Comparison of ENCODE assay signal across 1 cellular context in the genomic region with DNA sequence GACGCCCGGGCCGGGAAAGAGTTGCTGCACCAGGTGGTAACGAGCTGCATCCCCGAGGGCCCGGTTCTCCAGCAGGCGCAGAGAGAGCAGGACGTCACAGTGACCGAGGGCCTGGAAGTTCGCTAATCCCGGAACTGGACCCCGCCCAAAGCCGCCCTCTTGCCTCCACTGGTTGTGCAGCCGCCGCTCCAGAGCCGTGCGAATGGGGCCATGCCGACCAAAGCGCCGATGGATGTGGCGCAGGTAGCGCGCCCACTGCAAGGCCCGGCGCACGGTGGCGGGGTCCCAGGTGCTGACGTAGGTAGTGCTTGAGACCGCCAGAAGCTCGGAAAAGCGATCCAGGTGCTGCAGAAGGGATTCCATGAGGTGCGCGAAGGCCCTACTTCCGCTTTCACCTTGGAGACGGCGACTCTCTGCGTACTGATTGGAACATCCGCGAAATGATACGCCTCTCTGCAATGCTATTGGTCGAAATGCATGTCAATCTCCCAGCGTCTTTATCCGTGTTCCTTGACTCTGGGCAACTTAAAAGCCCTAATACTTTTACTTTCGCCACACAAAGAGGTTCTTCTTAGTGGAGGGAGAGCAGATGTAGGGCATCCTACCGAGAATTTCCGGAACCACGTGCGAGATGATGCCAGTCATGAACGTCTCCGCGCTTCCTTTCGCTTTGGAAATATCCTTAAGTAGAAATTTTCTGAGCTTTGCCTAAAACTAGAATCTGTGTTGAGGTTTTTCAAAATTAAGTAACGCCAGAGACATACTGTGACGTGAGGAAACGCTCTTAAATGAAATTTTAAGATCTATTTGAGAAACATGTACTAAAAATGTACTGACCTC.
TF ChIP-seq lines count a peak whose summit lies in the region.

A gene with protein sequence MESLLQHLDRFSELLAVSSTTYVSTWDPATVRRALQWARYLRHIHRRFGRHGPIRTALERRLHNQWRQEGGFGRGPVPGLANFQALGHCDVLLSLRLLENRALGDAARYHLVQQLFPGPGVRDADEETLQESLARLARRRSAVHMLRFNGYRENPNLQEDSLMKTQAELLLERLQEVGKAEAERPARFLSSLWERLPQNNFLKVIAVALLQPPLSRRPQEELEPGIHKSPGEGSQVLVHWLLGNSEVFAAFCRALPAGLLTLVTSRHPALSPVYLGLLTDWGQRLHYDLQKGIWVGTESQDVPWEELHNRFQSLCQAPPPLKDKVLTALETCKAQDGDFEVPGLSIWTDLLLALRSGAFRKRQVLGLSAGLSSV (minus strand): TSS at position 376 of the 840 bp plus-strand sequence. CDS start 13 bp downstream, at position 363.

TF ChIP-seq in HepG2, 621 proteins besides CTCF, POLR2A, EP300 and RAD21 (continued from another document and continues in another):
- TF ChIP-seq, protein P1, sequence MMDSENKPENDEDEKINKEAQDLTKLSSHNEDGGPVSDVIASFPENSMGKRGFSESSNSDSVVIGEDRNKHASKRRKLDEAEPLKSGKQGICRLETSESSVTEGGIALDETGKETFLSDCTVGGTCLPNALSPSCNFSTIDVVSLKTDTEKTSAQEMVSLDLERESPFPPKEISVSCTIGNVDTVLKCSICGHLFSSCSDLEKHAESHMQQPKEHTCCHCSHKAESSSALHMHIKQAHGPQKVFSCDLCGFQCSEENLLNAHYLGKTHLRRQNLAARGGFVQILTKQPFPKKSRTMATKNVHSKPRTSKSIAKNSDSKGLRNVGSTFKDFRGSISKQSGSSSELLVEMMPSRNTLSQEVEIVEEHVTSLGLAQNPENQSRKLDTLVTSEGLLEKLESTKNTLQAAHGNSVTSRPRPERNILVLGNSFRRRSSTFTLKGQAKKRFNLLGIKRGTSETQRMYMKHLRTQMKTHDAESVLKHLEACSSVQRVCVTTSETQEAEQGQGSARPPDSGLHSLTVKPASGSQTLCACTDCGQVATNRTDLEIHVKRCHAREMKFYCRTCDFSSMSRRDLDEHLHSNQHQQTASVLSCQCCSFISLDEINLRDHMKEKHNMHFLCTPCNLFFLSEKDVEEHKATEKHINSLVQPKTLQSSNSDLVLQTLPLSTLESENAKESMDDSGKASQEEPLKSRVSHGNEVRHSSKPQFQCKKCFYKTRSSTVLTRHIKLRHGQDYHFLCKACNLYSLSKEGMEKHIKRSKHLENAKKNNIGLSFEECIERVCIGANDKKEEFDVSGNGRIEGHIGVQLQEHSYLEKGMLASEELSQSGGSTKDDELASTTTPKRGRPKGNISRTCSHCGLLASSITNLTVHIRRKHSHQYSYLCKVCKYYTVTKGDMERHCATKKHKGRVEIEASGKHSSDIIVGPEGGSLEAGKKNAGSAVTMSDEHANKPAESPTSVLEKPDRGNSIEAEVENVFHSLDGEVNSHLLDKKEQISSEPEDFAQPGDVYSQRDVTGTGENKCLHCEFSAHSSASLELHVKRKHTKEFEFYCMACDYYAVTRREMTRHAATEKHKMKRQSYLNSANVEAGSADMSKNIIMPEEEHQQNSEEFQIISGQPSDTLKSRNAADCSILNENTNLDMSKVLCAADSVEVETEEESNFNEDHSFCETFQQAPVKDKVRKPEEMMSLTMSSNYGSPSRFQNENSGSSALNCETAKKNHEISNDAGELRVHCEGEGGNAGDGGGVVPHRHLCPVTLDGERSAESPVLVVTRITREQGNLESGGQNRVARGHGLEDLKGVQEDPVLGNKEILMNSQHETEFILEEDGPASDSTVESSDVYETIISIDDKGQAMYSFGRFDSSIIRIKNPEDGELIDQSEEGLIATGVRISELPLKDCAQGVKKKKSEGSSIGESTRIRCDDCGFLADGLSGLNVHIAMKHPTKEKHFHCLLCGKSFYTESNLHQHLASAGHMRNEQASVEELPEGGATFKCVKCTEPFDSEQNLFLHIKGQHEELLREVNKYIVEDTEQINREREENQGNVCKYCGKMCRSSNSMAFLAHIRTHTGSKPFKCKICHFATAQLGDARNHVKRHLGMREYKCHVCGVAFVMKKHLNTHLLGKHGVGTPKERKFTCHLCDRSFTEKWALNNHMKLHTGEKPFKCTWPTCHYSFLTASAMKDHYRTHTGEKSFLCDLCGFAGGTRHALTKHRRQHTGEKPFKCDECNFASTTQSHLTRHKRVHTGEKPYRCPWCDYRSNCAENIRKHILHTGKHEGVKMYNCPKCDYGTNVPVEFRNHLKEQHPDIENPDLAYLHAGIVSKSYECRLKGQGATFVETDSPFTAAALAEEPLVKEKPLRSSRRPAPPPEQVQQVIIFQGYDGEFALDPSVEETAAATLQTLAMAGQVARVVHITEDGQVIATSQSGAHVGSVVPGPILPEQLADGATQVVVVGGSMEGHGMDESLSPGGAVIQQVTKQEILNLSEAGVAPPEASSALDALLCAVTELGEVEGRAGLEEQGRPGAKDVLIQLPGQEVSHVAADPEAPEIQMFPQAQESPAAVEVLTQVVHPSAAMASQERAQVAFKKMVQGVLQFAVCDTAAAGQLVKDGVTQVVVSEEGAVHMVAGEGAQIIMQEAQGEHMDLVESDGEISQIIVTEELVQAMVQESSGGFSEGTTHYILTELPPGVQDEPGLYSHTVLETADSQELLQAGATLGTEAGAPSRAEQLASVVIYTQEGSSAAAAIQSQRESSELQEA (CRISPR knock-in tag; IDR thresholded peaks at IDR 0.05; ENCODE audit: not compliant biosample characterization), result peak; percentile 50
- TF ChIP-seq ZNF780A (CRISPR knock-in tag; IDR thresholded peaks at IDR 0.05), result no peak
- TF ChIP-seq RBM39 (IDR thresholded peaks at IDR 0.05; ENCODE audit: low read depth, low read length, poor library complexity, severe bottlenecking), result peak; percentile 37
- TF ChIP-seq, protein P2, sequence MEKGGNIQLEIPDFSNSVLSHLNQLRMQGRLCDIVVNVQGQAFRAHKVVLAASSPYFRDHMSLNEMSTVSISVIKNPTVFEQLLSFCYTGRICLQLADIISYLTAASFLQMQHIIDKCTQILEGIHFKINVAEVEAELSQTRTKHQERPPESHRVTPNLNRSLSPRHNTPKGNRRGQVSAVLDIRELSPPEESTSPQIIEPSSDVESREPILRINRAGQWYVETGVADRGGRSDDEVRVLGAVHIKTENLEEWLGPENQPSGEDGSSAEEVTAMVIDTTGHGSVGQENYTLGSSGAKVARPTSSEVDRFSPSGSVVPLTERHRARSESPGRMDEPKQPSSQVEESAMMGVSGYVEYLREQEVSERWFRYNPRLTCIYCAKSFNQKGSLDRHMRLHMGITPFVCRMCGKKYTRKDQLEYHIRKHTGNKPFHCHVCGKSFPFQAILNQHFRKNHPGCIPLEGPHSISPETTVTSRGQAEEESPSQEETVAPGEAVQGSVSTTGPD (CRISPR knock-in tag; IDR thresholded peaks at IDR 0.05), result no peak
- TF ChIP-seq HOXD1 (CRISPR knock-in tag; IDR thresholded peaks at IDR 0.05), result no peak
- no peak; the same call in 1 of the 2 replicates for TF ChIP-seq FOXJ3 (CRISPR knock-in tag; IDR thresholded peaks at IDR 0.05; ENCODE audit: borderline replicate concordance)
- TF ChIP-seq ZNF550 (CRISPR knock-in tag; IDR thresholded peaks at IDR 0.05; ENCODE audit: borderline replicate concordance), result no peak
- no peak for TF ChIP-seq AKAP8 (CRISPR knock-in tag; IDR thresholded peaks at IDR 0.05)
- TF ChIP-seq ZNF589 (CRISPR knock-in tag; conservative IDR thresholded peaks at IDR 0.05), result 0 out of 2 replicates have a peak, but pooled peaks have one; percentile 53
- TF ChIP-seq, protein P3, sequence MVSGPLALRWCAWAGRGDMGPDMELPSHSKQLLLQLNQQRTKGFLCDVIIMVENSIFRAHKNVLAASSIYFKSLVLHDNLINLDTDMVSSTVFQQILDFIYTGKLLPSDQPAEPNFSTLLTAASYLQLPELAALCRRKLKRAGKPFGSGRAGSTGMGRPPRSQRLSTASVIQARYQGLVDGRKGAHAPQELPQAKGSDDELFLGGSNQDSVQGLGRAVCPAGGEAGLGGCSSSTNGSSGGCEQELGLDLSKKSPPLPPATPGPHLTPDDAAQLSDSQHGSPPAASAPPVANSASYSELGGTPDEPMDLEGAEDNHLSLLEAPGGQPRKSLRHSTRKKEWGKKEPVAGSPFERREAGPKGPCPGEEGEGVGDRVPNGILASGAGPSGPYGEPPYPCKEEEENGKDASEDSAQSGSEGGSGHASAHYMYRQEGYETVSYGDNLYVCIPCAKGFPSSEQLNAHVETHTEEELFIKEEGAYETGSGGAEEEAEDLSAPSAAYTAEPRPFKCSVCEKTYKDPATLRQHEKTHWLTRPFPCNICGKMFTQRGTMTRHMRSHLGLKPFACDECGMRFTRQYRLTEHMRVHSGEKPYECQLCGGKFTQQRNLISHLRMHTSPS (CRISPR knock-in tag; IDR thresholded peaks at IDR 0.05; ENCODE audit: low read depth), result no peak
- TF ChIP-seq ZNF83 (CRISPR knock-in tag; IDR thresholded peaks at IDR 0.05; ENCODE audit: borderline replicate concordance), result no peak
- no peak for TF ChIP-seq REL (CRISPR knock-in tag; conservative IDR thresholded peaks at IDR 0.05)
- TF ChIP-seq GATAD2A (CRISPR knock-in tag; IDR thresholded peaks at IDR 0.05), result no peak; the same call in 1 of the 2 replicates
- no peak for TF ChIP-seq ZNF496 (CRISPR knock-in tag; IDR thresholded peaks at IDR 0.05; ENCODE audit: insufficient replicate concordance)
- peak; percentile 91; the same call in 1 of the 2 replicates for TF ChIP-seq SMAD9 (CRISPR knock-in tag; IDR thresholded peaks at IDR 0.05)
- TF ChIP-seq NFRKB (IDR thresholded peaks at IDR 0.05), result no peak
- peak; percentile 82 for TF ChIP-seq HOXA3 (CRISPR knock-in tag; IDR thresholded peaks at IDR 0.05)
- TF ChIP-seq DPF2 (CRISPR knock-in tag; IDR thresholded peaks at IDR 0.05; ENCODE audit: borderline replicate concordance, low read depth), result no peak
- no peak for TF ChIP-seq JUN (CRISPR knock-in tag; IDR thresholded peaks at IDR 0.05)
- TF ChIP-seq ZNF572 (CRISPR knock-in tag; IDR thresholded peaks at IDR 0.05), result no peak
- TF ChIP-seq, protein P4, sequence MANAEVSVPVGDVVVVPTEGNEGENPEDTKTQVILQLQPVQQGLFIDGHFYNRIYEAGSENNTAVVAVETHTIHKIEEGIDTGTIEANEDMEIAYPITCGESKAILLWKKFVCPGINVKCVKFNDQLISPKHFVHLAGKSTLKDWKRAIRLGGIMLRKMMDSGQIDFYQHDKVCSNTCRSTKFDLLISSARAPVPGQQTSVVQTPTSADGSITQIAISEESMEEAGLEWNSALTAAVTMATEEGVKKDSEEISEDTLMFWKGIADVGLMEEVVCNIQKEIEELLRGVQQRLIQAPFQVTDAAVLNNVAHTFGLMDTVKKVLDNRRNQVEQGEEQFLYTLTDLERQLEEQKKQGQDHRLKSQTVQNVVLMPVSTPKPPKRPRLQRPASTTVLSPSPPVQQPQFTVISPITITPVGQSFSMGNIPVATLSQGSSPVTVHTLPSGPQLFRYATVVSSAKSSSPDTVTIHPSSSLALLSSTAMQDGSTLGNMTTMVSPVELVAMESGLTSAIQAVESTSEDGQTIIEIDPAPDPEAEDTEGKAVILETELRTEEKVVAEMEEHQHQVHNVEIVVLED (CRISPR knock-in tag; IDR thresholded peaks at IDR 0.05; ENCODE audit: borderline replicate concordance), result peak; percentile 75; the same call in 1 of the 2 replicates
- 0 out of 2 replicates have a peak, but pooled peaks have one; percentile 65 for TF ChIP-seq ZNF543 (CRISPR knock-in tag; IDR thresholded peaks at IDR 0.05)
- TF ChIP-seq ZNF180 (CRISPR knock-in tag; IDR thresholded peaks at IDR 0.05; ENCODE audit: borderline replicate concordance, low read depth), result no peak
- TF ChIP-seq, protein P5, sequence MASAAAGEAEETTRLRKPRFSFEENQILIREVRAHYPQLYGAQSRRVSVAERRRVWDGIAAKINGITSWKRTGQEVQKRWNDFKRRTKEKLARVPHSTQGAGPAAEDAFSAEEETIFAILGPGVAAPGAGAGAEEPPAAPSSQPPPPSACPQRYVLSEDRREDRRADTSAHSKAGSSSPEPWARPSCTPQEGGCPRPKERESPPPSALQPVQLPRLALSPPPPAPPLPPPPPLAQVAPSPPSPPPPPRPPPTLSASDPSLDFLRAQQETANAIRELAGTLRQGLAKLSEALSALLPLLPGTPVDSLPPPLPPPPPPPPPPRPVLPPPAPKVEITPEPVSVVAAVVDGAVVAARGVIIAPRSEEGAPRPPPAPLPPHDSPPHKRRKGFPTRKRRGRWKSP (CRISPR knock-in tag; IDR thresholded peaks at IDR 0.05), result peak; percentile 67; the same call in 1 of the 2 replicates
- TF ChIP-seq, protein P6, sequence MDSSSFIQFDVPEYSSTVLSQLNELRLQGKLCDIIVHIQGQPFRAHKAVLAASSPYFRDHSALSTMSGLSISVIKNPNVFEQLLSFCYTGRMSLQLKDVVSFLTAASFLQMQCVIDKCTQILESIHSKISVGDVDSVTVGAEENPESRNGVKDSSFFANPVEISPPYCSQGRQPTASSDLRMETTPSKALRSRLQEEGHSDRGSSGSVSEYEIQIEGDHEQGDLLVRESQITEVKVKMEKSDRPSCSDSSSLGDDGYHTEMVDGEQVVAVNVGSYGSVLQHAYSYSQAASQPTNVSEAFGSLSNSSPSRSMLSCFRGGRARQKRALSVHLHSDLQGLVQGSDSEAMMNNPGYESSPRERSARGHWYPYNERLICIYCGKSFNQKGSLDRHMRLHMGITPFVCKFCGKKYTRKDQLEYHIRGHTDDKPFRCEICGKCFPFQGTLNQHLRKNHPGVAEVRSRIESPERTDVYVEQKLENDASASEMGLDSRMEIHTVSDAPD (CRISPR knock-in tag; IDR thresholded peaks at IDR 0.05), result 0 out of 2 replicates have a peak, but pooled peaks have one; percentile 40
- TF ChIP-seq, protein P7, sequence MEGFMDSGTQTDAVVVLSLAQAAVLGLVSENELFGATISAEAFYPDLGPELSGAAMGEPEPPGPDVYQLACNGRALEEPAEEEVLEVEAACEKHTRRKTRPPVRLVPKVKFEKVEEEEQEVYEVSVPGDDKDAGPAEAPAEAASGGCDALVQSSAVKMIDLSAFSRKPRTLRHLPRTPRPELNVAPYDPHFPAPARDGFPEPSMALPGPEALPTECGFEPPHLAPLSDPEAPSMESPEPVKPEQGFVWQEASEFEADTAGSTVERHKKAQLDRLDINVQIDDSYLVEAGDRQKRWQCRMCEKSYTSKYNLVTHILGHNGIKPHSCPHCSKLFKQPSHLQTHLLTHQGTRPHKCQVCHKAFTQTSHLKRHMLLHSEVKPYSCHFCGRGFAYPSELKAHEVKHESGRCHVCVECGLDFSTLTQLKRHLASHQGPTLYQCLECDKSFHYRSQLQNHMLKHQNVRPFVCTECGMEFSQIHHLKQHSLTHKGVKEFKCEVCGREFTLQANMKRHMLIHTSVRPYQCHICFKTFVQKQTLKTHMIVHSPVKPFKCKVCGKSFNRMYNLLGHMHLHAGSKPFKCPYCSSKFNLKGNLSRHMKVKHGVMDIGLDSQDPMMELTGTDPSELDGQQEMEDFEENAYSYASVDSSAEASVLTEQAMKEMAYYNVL (CRISPR knock-in tag; IDR thresholded peaks at IDR 0.05; ENCODE audit: borderline replicate concordance), result no peak
- TF ChIP-seq ZFP90 (CRISPR knock-in tag; IDR thresholded peaks at IDR 0.05; ENCODE audit: borderline replicate concordance), result peak; percentile 59; the same call in 1 of the 2 replicates
- peak; percentile 7; the same call in 1 of the 2 replicates for TF ChIP-seq ZNF354B (CRISPR knock-in tag; IDR thresholded peaks at IDR 0.05)
- TF ChIP-seq ZSCAN25 (CRISPR knock-in tag; IDR thresholded peaks at IDR 0.05), result peak; percentile 75
- no peak; the same call in 1 of the 2 replicates for TF ChIP-seq ZNF607 (CRISPR knock-in tag; IDR thresholded peaks at IDR 0.05; ENCODE audit: borderline replicate concordance)
- TF ChIP-seq, protein P8, sequence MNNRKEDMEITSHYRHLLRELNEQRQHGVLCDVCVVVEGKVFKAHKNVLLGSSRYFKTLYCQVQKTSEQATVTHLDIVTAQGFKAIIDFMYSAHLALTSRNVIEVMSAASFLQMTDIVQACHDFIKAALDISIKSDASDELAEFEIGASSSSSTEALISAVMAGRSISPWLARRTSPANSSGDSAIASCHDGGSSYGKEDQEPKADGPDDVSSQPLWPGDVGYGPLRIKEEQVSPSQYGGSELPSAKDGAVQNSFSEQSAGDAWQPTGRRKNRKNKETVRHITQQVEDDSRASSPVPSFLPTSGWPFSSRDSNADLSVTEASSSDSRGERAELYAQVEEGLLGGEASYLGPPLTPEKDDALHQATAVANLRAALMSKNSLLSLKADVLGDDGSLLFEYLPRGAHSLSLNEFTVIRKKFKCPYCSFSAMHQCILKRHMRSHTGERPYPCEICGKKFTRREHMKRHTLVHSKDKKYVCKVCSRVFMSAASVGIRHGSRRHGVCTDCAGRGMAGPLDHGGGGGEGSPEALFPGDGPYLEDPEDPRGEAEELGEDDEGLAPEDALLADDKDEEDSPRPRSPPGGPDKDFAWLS (CRISPR knock-in tag; IDR thresholded peaks at IDR 0.05; ENCODE audit: borderline replicate concordance), result no peak
